ENCODE assay signal across 8 cellular contexts in the genomic region with DNA sequence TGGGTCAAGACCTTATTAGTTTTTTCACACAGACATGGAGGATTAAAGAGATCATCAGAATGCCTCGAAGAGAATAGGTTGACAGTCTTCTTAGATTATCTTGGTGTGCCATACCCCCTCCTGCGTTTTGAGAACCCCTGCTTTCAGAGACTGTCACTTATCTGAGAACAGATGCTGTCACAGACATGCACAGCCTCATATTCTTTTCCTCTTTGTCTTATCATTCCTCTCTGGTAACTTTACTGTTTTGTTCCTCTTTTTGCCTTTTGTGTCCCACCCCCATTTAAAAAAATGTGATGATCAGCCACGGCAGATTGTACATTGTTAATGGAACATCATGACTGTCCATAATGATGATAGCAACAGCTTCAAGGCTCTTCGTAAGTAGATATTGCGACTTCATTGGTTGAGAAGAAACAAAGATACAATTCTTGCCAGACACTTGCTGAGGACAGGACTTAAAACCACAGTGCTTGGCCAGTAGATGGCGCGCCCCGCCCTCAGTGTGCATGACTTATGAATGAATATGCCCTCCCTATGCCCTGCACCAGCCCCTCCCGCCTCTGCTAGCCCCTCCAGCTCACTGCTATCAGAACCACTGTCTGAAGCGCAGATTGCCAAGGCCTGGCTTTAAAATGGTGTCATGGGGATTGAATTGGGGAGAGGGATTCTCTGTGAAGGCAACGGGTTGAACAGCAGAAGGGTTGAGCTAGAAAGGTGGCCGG. TPM values are rescaled to one million over a fixed set of nuclear protein-coding genes. Genes with fewer than 3 reads are reported as not detected.
DNase-seq lines count a peak whose midpoint lies in the region; ATAC-seq and TF ChIP-seq lines count a peak whose summit lies in the region.

No MANE protein-coding gene starts in this region.

- H3K36me3 ChIP-seq in BE2C: no peaks in the 10 kb centered on the region
- no peaks in the 10 kb centered on the region for H3K36me3 ChIP-seq in ovary
- H3K36me3 ChIP-seq in tibial artery: no peaks in the 10 kb centered on the region

- H3K27me3 ChIP-seq in BE2C (no peaks in the 10 kb centered on the region), ovary (no peaks in the 10 kb centered on the region), tibial artery (no peaks in the 10 kb centered on the region)

- H3K4me3 ChIP-seq in BE2C (ENCODE audit: low read depth, low read length): no peak overlapping the region
- no peak overlapping the region for H3K4me3 ChIP-seq in NB4 (ENCODE audit: low read depth, low read length)
- H3K4me3 ChIP-seq in ovary: no peak overlapping the region
- no peak overlapping the region for H3K4me3 ChIP-seq in tibial artery

- H3K9me3 ChIP-seq in BE2C (no peaks in the 10 kb centered on the region), ovary (no peaks in the 10 kb centered on the region), tibial artery (no peaks in the 10 kb centered on the region)

- TF ChIP-seq CTCF in BE2C (IDR thresholded peaks at IDR 0.05; ENCODE audit: low read depth, low read length) (peak; percentile 93), NB4 (IDR thresholded peaks at IDR 0.05; ENCODE audit: low read depth, low read length) (peak; percentile 71), ovary (IDR thresholded peaks at IDR 0.05) (peak; percentile 61 to 83 (median 73)), tibial artery (IDR thresholded peaks at IDR 0.05) (peak; percentile 66 to 75)

- intact Hi-C loops in ovary (cut with DNase I): loop anchor here in 3 of 4 donors (5.0 to 10.0 kb wide), 3 partner anchors 243 to 318 kb away; no protein-coding TSS in a partner anchor
- intact Hi-C loops in tibial artery (cut with DNase I; ENCODE audit: low total_unique reads): loop anchor here (5.0 kb wide), 1 partner anchor 313 kb away; no protein-coding TSS in a partner anchor

- no peak for TF ChIP-seq POLR2A in NB4 (IDR thresholded peaks at IDR 0.05; ENCODE audit: extremely low read depth, insufficient read length)
- TF ChIP-seq POLR2A in ovary (IDR thresholded peaks at IDR 0.05): no peak

- WGBS in ovary, 3 donors: 14 to 21% (median 17%) methylated on average over 12 of the region's 12 CpGs

- peak; percentile 95 for DNase-seq in BE2C
- peak; percentile 91 for DNase-seq in NB4 (ENCODE audit: low read depth)
- peak; percentile 98 for DNase-seq in SK-MEL-5 (ENCODE audit: low read depth, low spot score)
- peak; percentile 55 for DNase-seq in activated gamma-delta T cell (lab: John Stamatoyannopoulos, UW)
- peak; percentile 84 for DNase-seq in foreskin melanocyte
- DNase-seq in ovary: peak; percentile 79 to 88 (median 84)
- peak; percentile 88 to 92 for DNase-seq in tibial artery

- H3K27ac ChIP-seq in ovary: no peak overlapping the region
- no peak overlapping the region for H3K27ac ChIP-seq in tibial artery

- no peak for TF ChIP-seq EP300 in ovary (IDR thresholded peaks at IDR 0.05)

- in situ Hi-C loops in SK-MEL-5 (cut with HindIII; ENCODE audit: low pct_unique_long_range_greater_than_20kb, low sequenced_read_pairs): no loop called here

- peak; percentile 34 for ATAC-seq in GM21367 (IDR thresholded peaks at IDR 0.05; ENCODE audit: unreplicated experiment)

- H3K4me1 ChIP-seq in BE2C: no peaks in the 10 kb centered on the region
- H3K4me1 ChIP-seq in ovary (ENCODE audit: insufficient read depth): peaks cover 5% of the 10 kb centered on the region
- H3K4me1 ChIP-seq in tibial artery: peaks cover 0 to 28% (median 12%) of the 10 kb centered on the region in 4 donors

RNA-seq across cellular contexts. Expression of gene PITPNC1, which starts 2.6 kb away (rescaled TPM):
- 9.4 TPM for polyA plus RNA-seq in BE2C (2012; ENCODE audit: insufficient read depth, insufficient read length, low read depth)
- total RNA-seq in SK-MEL-5 (2014; rRNA removed; shearing (Covaris generic)): 18.2 and 22.3 TPM in 2 replicates
- polyA plus RNA-seq in SK-MEL-5 (2015; cell fraction: cytosol; rRNA removed): 30.4 and 35.6 TPM in 2 replicates
- 9.2 and 10.5 TPM in 2 replicates for polyA plus RNA-seq in SK-MEL-5 (2015; cell fraction: nucleus; rRNA removed)
- 10 to 100 TPM; 14.9 to 40.9 (median 23.8) TPM for total RNA-seq in ovary
- polyA plus RNA-seq in ovary: 10 to 100 TPM; 21.0 to 33.3 TPM

RNA-seq across cellular contexts. Expression of gene PSMD12, which starts 8.1 kb away (rescaled TPM):
- 136 TPM for polyA plus RNA-seq in BE2C (2012; ENCODE audit: insufficient read depth, insufficient read length, low read depth)
- total RNA-seq in SK-MEL-5 (2014; rRNA removed; shearing (Covaris generic)): 36.4 and 44.4 TPM in 2 replicates
- 94.3 and 100 TPM in 2 replicates for polyA plus RNA-seq in SK-MEL-5 (2015; cell fraction: cytosol; rRNA removed)
- polyA plus RNA-seq in SK-MEL-5 (2015; cell fraction: nucleus; rRNA removed): 60.0 and 61.1 TPM in 2 replicates
- 10 to 100 TPM; 13.5 to 41.1 (median 36.8) TPM for total RNA-seq in ovary
- polyA plus RNA-seq in ovary: 10 to 100 TPM; 12.4 to 41.7 TPM
